8 cellular contexts compared by ENCODE assay signal in genomic region chr6:170584954-170585498, GRCh38. TPM values are rescaled to one million over a fixed set of nuclear protein-coding genes. Genes with fewer than 3 reads are reported as not detected.
DNase-seq lines count a peak whose midpoint lies in the region; ATAC-seq and TF ChIP-seq lines count a peak whose summit lies in the region.

No MANE protein-coding gene starts in this region.

- peak overlapping the region; percentile 100 for H3K4me3 Mint-ChIP-seq in activated CD4-positive, alpha-beta T cell treated with anti-CD3 and anti-CD28 coated beads, Interleukin-2, amount 10 ng/mL, durations not matched to agents 24 days and 14 days

- no peak for DNase-seq in activated CD4-positive, alpha-beta T cell treated with anti-CD3 and anti-CD28 coated beads, Interleukin-2, amount 10 ng/mL, durations not matched to agents 24 days and 14 days
- DNase-seq in activated CD4-positive, alpha-beta T cell treated with anti-CD3 and anti-CD28 coated beads for 1 hour, result no peak
- DNase-seq in WERI-Rb-1, result no peak
- DNase-seq in left ventricle myocardium inferior, result no peak
- DNase-seq in 8988T, result no peak
- DNase-seq in cortex of kidney (lab: John Stamatoyannopoulos, UW), result no peak

- TF ChIP-seq CTCF in WERI-Rb-1 (IDR thresholded peaks at IDR 0.05; ENCODE audit: low read depth, low read length), result no peak
- TF ChIP-seq CTCF in left ventricle myocardium inferior (IDR thresholded peaks at IDR 0.05; ENCODE audit: borderline replicate concordance), result no peak

- H3K9me3 Mint-ChIP-seq in activated CD4-positive, alpha-beta T cell treated with anti-CD3 and anti-CD28 coated beads, Interleukin-2, amount 10 ng/mL, durations not matched to agents 24 days and 14 days, result peaks cover 5% of the 10 kb centered on the region

- peak overlapping the region; percentile 96 for H3K4me2 ChIP-seq in skeletal muscle satellite cell (ENCODE audit: low read length)

- H3K9ac ChIP-seq in skeletal muscle satellite cell (ENCODE audit: low read depth, low read length), result peak overlapping the region; percentile 90

- H3K27me3 ChIP-seq in WERI-Rb-1 (ENCODE audit: insufficient read depth, low read depth, severe bottlenecking) (no peaks in the 10 kb centered on the region), left ventricle myocardium inferior (ENCODE audit: low read depth) (no peaks in the 10 kb centered on the region), skeletal muscle satellite cell (ENCODE audit: control insufficient read depth, insufficient read depth, low read length) (no peaks in the 10 kb centered on the region)

- peaks cover 23% of the 10 kb centered on the region for H3K4me1 Mint-ChIP-seq in activated CD4-positive, alpha-beta T cell treated with anti-CD3 and anti-CD28 coated beads, Interleukin-2, amount 10 ng/mL, durations not matched to agents 24 days and 14 days

- H3K4me1 ChIP-seq in left ventricle myocardium inferior, result peaks cover 24% of the 10 kb centered on the region
- peaks cover 14% of the 10 kb centered on the region for H3K4me1 ChIP-seq in skeletal muscle satellite cell (ENCODE audit: control insufficient read depth, insufficient read depth, low read length)

- H3K27me3 Mint-ChIP-seq in activated CD4-positive, alpha-beta T cell treated with anti-CD3 and anti-CD28 coated beads, Interleukin-2, amount 10 ng/mL, durations not matched to agents 24 days and 14 days, result peaks cover 7% of the 10 kb centered on the region

- peaks cover 34% of the 10 kb centered on the region for H3K36me3 Mint-ChIP-seq in activated CD4-positive, alpha-beta T cell treated with anti-CD3 and anti-CD28 coated beads, Interleukin-2, amount 10 ng/mL, durations not matched to agents 24 days and 14 days (ENCODE audit: low read depth)

- ATAC-seq in HG02970 (IDR thresholded peaks at IDR 0.05; ENCODE audit: low FRiP score, unreplicated experiment), result peak; percentile 1

- H3K36me3 ChIP-seq in WERI-Rb-1 (peaks cover 26% of the 10 kb centered on the region), left ventricle myocardium inferior (peaks cover 32% of the 10 kb centered on the region), skeletal muscle satellite cell (ENCODE audit: insufficient read depth, low read length) (peaks cover 26% of the 10 kb centered on the region)

- H3K9me3 ChIP-seq in WERI-Rb-1 (ENCODE audit: severe bottlenecking) (peaks cover 1% of the 10 kb centered on the region), left ventricle myocardium inferior (replicated peaks) (no peaks in the 10 kb centered on the region), skeletal muscle satellite cell (replicated peaks; ENCODE audit: low read length) (no peaks in the 10 kb centered on the region)

- intact Hi-C loops in activated CD4-positive, alpha-beta T cell treated with anti-CD3 and anti-CD28 coated beads, Interleukin-2, amount 10 ng/mL, durations not matched to agents 24 days and 14 days (cut with micrococcal nuclease), result loop anchor here (1.0 to 5.0 kb wide), 5 partner anchors 16 to 883 kb away; partner anchors contain the start of genes C6orf120, DYNLT2, ERMARD and FAM120B
- intact Hi-C loops in left ventricle myocardium inferior (cut with micrococcal nuclease), result no loop called here

- H3K4me3 ChIP-seq in WERI-Rb-1 (ENCODE audit: low read depth, low read length) (peak overlapping the region; percentile 92), left ventricle myocardium inferior (peak overlapping the region; percentile 98), skeletal muscle satellite cell (ENCODE audit: low read length) (peak overlapping the region; percentile 85)

- H3K27ac Mint-ChIP-seq in activated CD4-positive, alpha-beta T cell treated with anti-CD3 and anti-CD28 coated beads, Interleukin-2, amount 10 ng/mL, durations not matched to agents 24 days and 14 days, result peak overlapping the region; percentile 92

- peak overlapping the region; percentile 57 for H3K27ac ChIP-seq in WERI-Rb-1
- H3K27ac ChIP-seq in left ventricle myocardium inferior (replicated peaks), result peak overlapping the region; percentile 96

RNA-seq across cellular contexts. Expression of gene PDCD2, which starts 0.6 kb away (rescaled TPM):
- total RNA-seq in activated CD4-positive, alpha-beta T cell treated with anti-CD3 and anti-CD28 coated beads, Interleukin-2, amount 10 ng/mL, durations not matched to agents 24 days and 14 days, result 138 and 139 TPM in 2 replicates
- 30.6 TPM for total RNA-seq in left ventricle myocardium inferior
- total RNA-seq in skeletal muscle satellite cell (2012; rRNA removed), result 82.8 and 104 TPM in 2 replicates

RNA-seq across cellular contexts. Expression of gene TBP, which starts 30.9 kb away (rescaled TPM):
- total RNA-seq in activated CD4-positive, alpha-beta T cell treated with anti-CD3 and anti-CD28 coated beads, Interleukin-2, amount 10 ng/mL, durations not matched to agents 24 days and 14 days, result 28.4 and 29.2 TPM in 2 replicates
- 8.6 TPM for total RNA-seq in left ventricle myocardium inferior
- total RNA-seq in skeletal muscle satellite cell (2012; rRNA removed), result 9.9 and 14.4 TPM in 2 replicates

RNA-seq across cellular contexts. Expression of gene PSMB1, which starts 31.9 kb away (rescaled TPM):
- total RNA-seq in activated CD4-positive, alpha-beta T cell treated with anti-CD3 and anti-CD28 coated beads, Interleukin-2, amount 10 ng/mL, durations not matched to agents 24 days and 14 days, result 288 TPM in 2 replicates
- 141 TPM for total RNA-seq in left ventricle myocardium inferior
- 396 TPM in 2 replicates for total RNA-seq in skeletal muscle satellite cell (2012; rRNA removed)
